Comparison of ENCODE assay signal across 11 cellular contexts in genomic region chr11:123429336-123429735, GRCh38. TPM values are rescaled to one million over a fixed set of nuclear protein-coding genes. Genes with fewer than 3 reads are reported as not detected.
DNase-seq lines count a peak whose midpoint lies in the region; ATAC-seq, FAIRE-seq and TF ChIP-seq lines count a peak whose summit lies in the region.
"Had no signal": no experiment of that assay in that cellular context is flagged by ENCODE, and none has a peak within 500 bp of the region (broad histone marks: within the 10 kb centered on the region; RNA-seq: fewer than 3 reads in every experiment).

No MANE protein-coding gene starts in this region.

- H3K9me3 ChIP-seq in A673 (ENCODE audit: low read depth, low read length, poor library complexity, severe bottlenecking) (no peaks in the 10 kb centered on the region), iPS-18a (ENCODE audit: control insufficient read depth, low read depth, low read length) (no peaks in the 10 kb centered on the region)

- H3K36me3 ChIP-seq in A673 (ENCODE audit: insufficient read depth, low read length, poor library complexity, severe bottlenecking) (no peaks in the 10 kb centered on the region), iPS-18a (ENCODE audit: control insufficient read depth, low read depth, low read length) (no peaks in the 10 kb centered on the region)

- BruUV-seq in A673 (replicated peaks; lab: Mats Ljungman, UMichigan): no TSS peak

- no peaks in the 10 kb centered on the region for H3K27me3 ChIP-seq in A673 (replicated peaks; ENCODE audit: insufficient read depth, low read depth, low read length, poor library complexity)
- peaks cover 17% of the 10 kb centered on the region for H3K27me3 ChIP-seq in iPS-18a (ENCODE audit: control insufficient read depth, insufficient read depth, low read length)

- ATAC-seq in activated CD8-positive, alpha-beta T cell treated with anti-CD3 and anti-CD28 coated beads, Interleukin-2, amount 10 ng/mL, durations not matched to agents 7 days and 5 days: no peak
- ATAC-seq in GM21576 (IDR thresholded peaks at IDR 0.05; ENCODE audit: unreplicated experiment): no peak

- peaks cover 9% of the 10 kb centered on the region for H3K36me3 Mint-ChIP-seq in activated CD8-positive, alpha-beta T cell treated with anti-CD3 and anti-CD28 coated beads, Interleukin-2, amount 10 ng/mL, durations not matched to agents 7 days and 5 days (ENCODE audit: low read depth)

- intact Hi-C loops in A673 (cut with micrococcal nuclease; ENCODE audit: unreplicated experiment): no loop called here

- H3K4me3 Mint-ChIP-seq in activated CD8-positive, alpha-beta T cell treated with anti-CD3 and anti-CD28 coated beads, Interleukin-2, amount 10 ng/mL, durations not matched to agents 7 days and 5 days: peak overlapping the region; percentile 88

- H3K9me3 Mint-ChIP-seq in activated CD8-positive, alpha-beta T cell treated with anti-CD3 and anti-CD28 coated beads, Interleukin-2, amount 10 ng/mL, durations not matched to agents 7 days and 5 days (ENCODE audit: insufficient read depth): no peaks in the 10 kb centered on the region

- H3K4me1 ChIP-seq in A673 (ENCODE audit: insufficient read depth, low read length, poor library complexity, severe bottlenecking) (peaks cover 16% of the 10 kb centered on the region), iPS-18a (ENCODE audit: control insufficient read depth, low read depth, low read length) (peaks cover 21% of the 10 kb centered on the region)

- H3K4me1 Mint-ChIP-seq in activated CD8-positive, alpha-beta T cell treated with anti-CD3 and anti-CD28 coated beads, Interleukin-2, amount 10 ng/mL, durations not matched to agents 7 days and 5 days (ENCODE audit: low read depth): peaks cover 39% of the 10 kb centered on the region

- no peak for TF ChIP-seq POLR2A in GM12892 (IDR thresholded peaks at IDR 0.05; ENCODE audit: low read depth, low read length)

- TF ChIP-seq CTCF in A673 (conservative IDR thresholded peaks at IDR 0.05; ENCODE audit: low read depth, low read length): no peak

- no peak for DNase-seq in A673 (ENCODE audit: low spot score)
- DNase-seq in GM12892 (ENCODE audit: insufficient read length): no peak
- no peak for DNase-seq in activated CD8-positive, alpha-beta T cell treated with anti-CD3 and anti-CD28 coated beads, Interleukin-2, amount 10 ng/mL, durations not matched to agents 7 days and 5 days
- no peak for DNase-seq in SIG-M5 (lab: John Stamatoyannopoulos, UW)
- DNase-seq in Kasumi-1 (lab: John Stamatoyannopoulos, UW): no peak
- no peak for DNase-seq in SW480 (ENCODE audit: low spot score)
- DNase-seq: DMS53 had no signal

- H3K27ac Mint-ChIP-seq in activated CD8-positive, alpha-beta T cell treated with anti-CD3 and anti-CD28 coated beads, Interleukin-2, amount 10 ng/mL, durations not matched to agents 7 days and 5 days: peak overlapping the region; percentile 96

- H3K27me3 Mint-ChIP-seq in activated CD8-positive, alpha-beta T cell treated with anti-CD3 and anti-CD28 coated beads, Interleukin-2, amount 10 ng/mL, durations not matched to agents 7 days and 5 days (ENCODE audit: low read depth): peaks cover 8% of the 10 kb centered on the region

- POLR2A ChIA-PET in A673 (lab: Charles Lee; ENCODE audit: low non-redundant PET): no interaction called here
- POLR2A ChIA-PET in activated CD8-positive, alpha-beta T cell treated with anti-CD3 and anti-CD28 coated beads, Interleukin-2, amount 10 ng/mL, durations not matched to agents 7 days and 5 days (lab: Charles Lee): no interaction called here

- H3K27ac ChIP-seq in A673 (ENCODE audit: low read depth, low read length, poor library complexity, severe bottlenecking) (peak overlapping the region; percentile 12), iPS-18a (ENCODE audit: low read length) (no peak overlapping the region)

- H3K4me3 ChIP-seq in A673 (ENCODE audit: low read depth, low read length, poor library complexity, severe bottlenecking) (peak overlapping the region; percentile 77), iPS-18a (ENCODE audit: low read length) (peak overlapping the region; percentile 80)

- CTCF ChIA-PET in A673 (lab: Charles Lee): interaction anchor here (0.6 kb wide), 1 partner anchor 321 kb away, joined by 7 read pairs; no protein-coding TSS in a partner anchor
- CTCF ChIA-PET in activated CD8-positive, alpha-beta T cell treated with anti-CD3 and anti-CD28 coated beads, Interleukin-2, amount 10 ng/mL, durations not matched to agents 7 days and 5 days (lab: Charles Lee): interaction anchor here (0.9 to 4.9 kb wide), 3 partner anchors 10 to 22 kb away, joined by 3 to 50 read pairs (median 5); no protein-coding TSS in a partner anchor

- peak; percentile 14 for FAIRE-seq in GM12892 (lab: Jason Lieb, UNC)
- FAIRE-seq: frontal cortex, RCC 7860 had no signal

- H3K9ac ChIP-seq in iPS-18a (ENCODE audit: low read length): no peak overlapping the region

RNA-seq across cellular contexts. Expression of gene GRAMD1B, which starts 0.7 kb away (rescaled TPM):
- 12.8 and 13.0 TPM in 2 replicates for total RNA-seq in A673 (2021)
- 15.5 TPM for polyA plus RNA-seq in GM12892 (2012; ENCODE audit: missing spikeins)
- 10 to 100 TPM; 22.8 to 26.0 TPM for total RNA-seq in activated CD8-positive, alpha-beta T cell treated with anti-CD3 and anti-CD28 coated beads, Interleukin-2, amount 10 ng/mL, durations not matched to agents 7 days and 5 days
